Comparison of ENCODE assay signal across 15 cellular contexts in genomic region chr6:10190042-10190441, GRCh38.
A peak's percentile ranks its signal among the peaks of the same experiment; 100 is the strongest.
DNase-seq lines count a peak whose midpoint lies in the region; ATAC-seq lines count a peak whose summit lies in the region.
"Had no signal": no experiment of that assay in that cellular context is flagged by ENCODE, and none has a peak within 500 bp of the region (broad histone marks: within the 10 kb centered on the region; RNA-seq: fewer than 3 reads in every experiment).

No MANE protein-coding gene starts in this region.

- no peaks in the 10 kb centered on the region for H3K9me3 ChIP-seq in mesodermal cell (ENCODE audit: control insufficient read depth, low read length)
- H3K9me3 ChIP-seq in effector memory CD4-positive, alpha-beta T cell (ENCODE audit: control insufficient read depth, low read length) = no peaks in the 10 kb centered on the region
- H3K9me3 ChIP-seq: BLaER1, SJSA1 had no signal

- ATAC-seq in HG03571 (IDR thresholded peaks at IDR 0.05; ENCODE audit: unreplicated experiment) = no peak
- no peak for ATAC-seq in HG03521 (IDR thresholded peaks at IDR 0.05; ENCODE audit: unreplicated experiment)

- DNase-seq in ELF-1 (ENCODE audit: low read depth, low spot score) (peak; percentile 79), NCI-H69 (lab: John Stamatoyannopoulos, UW) (peak; percentile 30), epithelial cell of prostate (ENCODE audit: low read depth, low spot score) (no peak)
- DNase-seq in effector memory CD4-positive, alpha-beta T cell = no peak
- DNase-seq: CD8-positive, alpha-beta memory T cell; DMS 273 treated with DMSO at 0.1 percent for 48 hours; NCI-H1092 treated with DMSO at 0.1 percent for 48 hours; NCI-H1694 treated with DMSO at 0.1 percent for 48 hours; NCI-H510A treated with DMSO at 0.1 percent for 48 hours; RPMI8226 had no signal

- peaks cover 9% of the 10 kb centered on the region for H3K4me1 ChIP-seq in mesodermal cell (ENCODE audit: control insufficient read depth, insufficient read depth, low read length, poor library complexity, severe bottlenecking)
- no peaks in the 10 kb centered on the region for H3K4me1 ChIP-seq in effector memory CD4-positive, alpha-beta T cell (ENCODE audit: control insufficient read depth, insufficient read depth, low read length, poor library complexity, severe bottlenecking)

- H3K36me3 ChIP-seq in mesodermal cell (ENCODE audit: control insufficient read depth, insufficient read depth, low read length) = no peaks in the 10 kb centered on the region
- H3K36me3 ChIP-seq in effector memory CD4-positive, alpha-beta T cell (ENCODE audit: control insufficient read depth, insufficient read depth, low read length) = no peaks in the 10 kb centered on the region
- H3K36me3 ChIP-seq: BLaER1, SJSA1 had no signal

- no peaks in the 10 kb centered on the region for H3K27me3 ChIP-seq in effector memory CD4-positive, alpha-beta T cell (replicated peaks; ENCODE audit: control insufficient read depth, insufficient read depth, low read length, poor library complexity, severe bottlenecking)
- H3K27me3 ChIP-seq: BLaER1, SJSA1 had no signal

- no peak overlapping the region for H3K4me3 ChIP-seq in mesodermal cell (ENCODE audit: extremely low read depth, insufficient read depth, low read length, poor library complexity, severe bottlenecking)
- H3K4me3 ChIP-seq in effector memory CD4-positive, alpha-beta T cell (ENCODE audit: insufficient read depth, low read depth, low read length, poor library complexity, severe bottlenecking) = no peak overlapping the region
- H3K4me3 ChIP-seq: BLaER1, SJSA1 had no signal

- H3K27ac ChIP-seq in epithelial cell of prostate = peak overlapping the region; percentile 4
- H3K27ac ChIP-seq in mesodermal cell (ENCODE audit: low read depth, low read length, severe bottlenecking) = peak overlapping the region; percentile 7
- H3K27ac ChIP-seq in effector memory CD4-positive, alpha-beta T cell (ENCODE audit: insufficient read depth, low read length, poor library complexity, severe bottlenecking) = no peak overlapping the region
- H3K27ac ChIP-seq: BLaER1, SJSA1 had no signal

- 60% methylated on average over 1 to 2 of the region's 3 CpGs for WGBS in mesodermal cell (ENCODE audit: insufficient coverage in 2 of 2), 2 experiments

Comparison
In these comparisons a context has a peak if more than half of its experiments do, and no peak if none do; other contexts are left out.
1. DNase-seq: peak in ELF-1 (single experiment) and NCI-H69 (single experiment); none in epithelial cell of prostate (single experiment) and effector memory CD4-positive, alpha-beta T cell (0 of 3).